Comparison of ENCODE assay signal across 16 cellular contexts in the genomic region with DNA sequence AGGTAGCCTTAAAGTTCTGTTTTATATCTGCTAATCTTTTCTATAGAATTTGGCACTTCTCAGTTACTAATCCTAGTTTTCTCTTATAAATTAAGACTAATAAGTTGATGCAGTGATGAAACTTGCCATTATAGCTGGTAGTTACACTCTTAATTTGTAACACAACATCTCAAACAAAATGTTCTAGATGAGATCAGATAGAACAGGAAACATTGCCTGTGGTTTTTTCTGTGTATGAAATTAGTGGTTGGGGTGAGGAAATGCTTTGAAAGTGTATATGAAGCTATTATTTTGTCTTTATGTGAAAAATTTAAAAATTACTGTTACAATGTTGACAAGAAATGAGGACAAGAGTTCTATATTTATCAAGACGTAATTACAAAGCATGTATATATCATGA.
DNase-seq lines count a peak whose midpoint lies in the region; ATAC-seq and TF ChIP-seq lines count a peak whose summit lies in the region.
"Had no signal": no experiment of that assay in that cellular context is flagged by ENCODE, and none has a peak within 500 bp of the region (broad histone marks: within the 10 kb centered on the region; RNA-seq: fewer than 3 reads in every experiment).

No MANE protein-coding gene starts in this region.

- peaks cover 80% of the 10 kb centered on the region for H3K4me1 Mint-ChIP-seq in CD8-positive, alpha-beta T cell (ENCODE audit: low read depth)
- H3K4me1 Mint-ChIP-seq in T-helper 2 cell treated with Interferon-gamma antibody and Interleukin-4, amounts not matched to agents 5 μg/mL and 100 μg/mL, for 36 hours (ENCODE audit: low read depth) = peaks cover 53% of the 10 kb centered on the region

- H3K27me3 ChIP-seq in CD8-positive, alpha-beta T cell (ENCODE audit: insufficient read depth, low read length) = no peaks in the 10 kb centered on the region
- no peaks in the 10 kb centered on the region for H3K27me3 ChIP-seq in mucosa of rectum (ENCODE audit: control insufficient read depth in 2 of 2, insufficient read depth in 2 of 2, low read length in 2 of 2)
- H3K27me3 ChIP-seq: pancreas had no signal

- peak; percentile 70 for ATAC-seq in CD8-positive, alpha-beta T cell
- ATAC-seq in HG02973 (IDR thresholded peaks at IDR 0.05; ENCODE audit: unreplicated experiment) = no peak
- ATAC-seq in GM19397 (IDR thresholded peaks at IDR 0.05; ENCODE audit: unreplicated experiment) = no peak
- ATAC-seq in HG03439 (IDR thresholded peaks at IDR 0.05; ENCODE audit: unreplicated experiment) = no peak
- ATAC-seq: HepG2, pancreas had no signal

- peaks cover 5% of the 10 kb centered on the region for H3K36me3 ChIP-seq in CD8-positive, alpha-beta T cell (ENCODE audit: insufficient read depth, low read length)
- H3K36me3 ChIP-seq in mucosa of rectum (ENCODE audit: control insufficient read depth in 2 of 2, insufficient read depth in 2 of 2, low read length in 2 of 2) = peaks cover under 1 to 3% of the 10 kb centered on the region in 2 donors
- H3K36me3 ChIP-seq: pancreas had no signal

- H3K4me3 ChIP-seq in CD8-positive, alpha-beta T cell (ENCODE audit: low read depth, low read length) = peak overlapping the region; percentile 27
- H3K4me3 ChIP-seq in mucosa of rectum (ENCODE audit: low read length in 2 of 2) = no peak overlapping the region
- H3K4me3 ChIP-seq: pancreas, smooth muscle cell had no signal

- intact Hi-C loops in CD8-positive, alpha-beta T cell (cut with DNase I, micrococcal nuclease) = no loop called here

- H3K9me3 ChIP-seq in CD8-positive, alpha-beta T cell (ENCODE audit: low read length) = no peaks in the 10 kb centered on the region
- no peaks in the 10 kb centered on the region for H3K9me3 ChIP-seq in mucosa of rectum (ENCODE audit: control insufficient read depth in 2 of 2, low read length in 2 of 2)
- H3K9me3 ChIP-seq: pancreas had no signal

- peak overlapping the region; percentile 82 for H3K27ac Mint-ChIP-seq in CD8-positive, alpha-beta T cell
- peak overlapping the region; percentile 80 for H3K27ac Mint-ChIP-seq in T-helper 2 cell treated with Interferon-gamma antibody and Interleukin-4, amounts not matched to agents 5 μg/mL and 100 μg/mL, for 36 hours

- peak overlapping the region; percentile 66 for H3K4me3 Mint-ChIP-seq in CD8-positive, alpha-beta T cell
- H3K4me3 Mint-ChIP-seq in T-helper 2 cell treated with Interferon-gamma antibody and Interleukin-4, amounts not matched to agents 5 μg/mL and 100 μg/mL, for 36 hours = peak overlapping the region; percentile 75

- H3K27ac ChIP-seq in CD8-positive, alpha-beta T cell (ENCODE audit: low read depth, low read length) = peak overlapping the region; percentile 28
- peak overlapping the region; percentile 25 to 34 for H3K27ac ChIP-seq in mucosa of rectum (ENCODE audit: low read depth in 2 of 2, low read length in 2 of 2)
- H3K27ac ChIP-seq: pancreas had no signal

- no peaks in the 10 kb centered on the region for H3K9me3 Mint-ChIP-seq in CD8-positive, alpha-beta T cell
- H3K9me3 Mint-ChIP-seq in T-helper 2 cell treated with Interferon-gamma antibody and Interleukin-4, amounts not matched to agents 5 μg/mL and 100 μg/mL, for 36 hours = no peaks in the 10 kb centered on the region

- no peak for TF ChIP-seq CTCF in CD8-positive, alpha-beta T cell (IDR thresholded peaks at IDR 0.05)

- no peaks in the 10 kb centered on the region for H3K27me3 Mint-ChIP-seq in CD8-positive, alpha-beta T cell (ENCODE audit: low read depth)
- no peaks in the 10 kb centered on the region for H3K27me3 Mint-ChIP-seq in T-helper 2 cell treated with Interferon-gamma antibody and Interleukin-4, amounts not matched to agents 5 μg/mL and 100 μg/mL, for 36 hours (ENCODE audit: low read depth)

- peaks cover 45% of the 10 kb centered on the region for H3K36me3 Mint-ChIP-seq in CD8-positive, alpha-beta T cell
- peaks cover 47% of the 10 kb centered on the region for H3K36me3 Mint-ChIP-seq in T-helper 2 cell treated with Interferon-gamma antibody and Interleukin-4, amounts not matched to agents 5 μg/mL and 100 μg/mL, for 36 hours (ENCODE audit: low read depth)

- no peak overlapping the region for H3K9ac ChIP-seq in mucosa of rectum (ENCODE audit: low read depth in 1 of 2, low read length in 2 of 2)

- CTCF ChIA-PET in CD8-positive, alpha-beta T cell (lab: Charles Lee) = interaction anchor here (0.6 to 1.3 kb wide), 4 partner anchors 14 to 207 kb away, joined by 3 to 4 read pairs (median 3); no protein-coding TSS in a partner anchor

- POLR2A ChIA-PET in CD8-positive, alpha-beta T cell (lab: Charles Lee) = interaction anchor here (1.3 to 2.5 kb wide), 3 partner anchors 17 to 92 kb away, joined by 3 to 7 read pairs (median 6); a partner anchor contains a TSS

- H3K4me1 ChIP-seq in CD8-positive, alpha-beta T cell (ENCODE audit: insufficient read depth, low read length) = peaks cover 79% of the 10 kb centered on the region
- H3K4me1 ChIP-seq in mucosa of rectum (ENCODE audit: control insufficient read depth in 2 of 2, insufficient read depth in 2 of 2, low read length in 2 of 2) = peaks cover 0 to 4% of the 10 kb centered on the region in 2 donors

- DNase-seq in AML-193 (lab: John Stamatoyannopoulos, UW) (peak; percentile 60 to 72), GOT3 (lab: John Stamatoyannopoulos, UW) (no peak)
- DNase-seq in CD8-positive, alpha-beta T cell = no peak
- DNase-seq in T-helper 2 cell treated with Interferon-gamma antibody and Interleukin-4, amounts not matched to agents 5 μg/mL and 100 μg/mL, for 36 hours (ENCODE audit: low spot score) = no peak
- DNase-seq: foreskin melanocyte, HCEC 1CT, NCI-H1417, NCI-H446 treated with DMSO at 0.1 percent for 48 hours, pancreas, substantia nigra had no signal

Comparison
In these comparisons a context has a peak if more than half of its experiments do, and no peak if none do; other contexts are left out.
1. DNase-seq: peak in AML-193 (2 of 2); none in CD8-positive, alpha-beta T cell (0 of 7), T-helper 2 cell treated with Interferon-gamma antibody and Interleukin-4, amounts not matched to agents 5 μg/mL and 100 μg/mL, for 36 hours (single experiment) and GOT3 (single experiment).